Comparison of ENCODE assay signal across 9 cellular contexts in genomic region chr3:19931180-19931692, GRCh38. TPM values are rescaled to one million over a fixed set of nuclear protein-coding genes. Genes with fewer than 3 reads are reported as not detected.
A peak's percentile ranks its signal among the peaks of the same experiment; 100 is the strongest.
DNase-seq lines count a peak whose midpoint lies in the region; ATAC-seq, FAIRE-seq and TF ChIP-seq lines count a peak whose summit lies in the region.
"Had no signal": no experiment of that assay in that cellular context is flagged by ENCODE, and none has a peak within 500 bp of the region (broad histone marks: within the 10 kb centered on the region; RNA-seq: fewer than 3 reads in every experiment).

No MANE protein-coding gene starts in this region.

- intact Hi-C loops in activated CD8-positive, alpha-beta T cell treated with anti-CD3 and anti-CD28 coated beads for 36 hours (cut with micrococcal nuclease): loop anchor here (5.0 kb wide), 2 partner anchors 111 to 126 kb away; partner anchors contain the start of gene KAT2B

- POLR2A ChIA-PET in activated CD8-positive, alpha-beta T cell treated with anti-CD3 and anti-CD28 coated beads for 36 hours (lab: Charles Lee): interaction anchor here (0.6 to 1.0 kb wide), 4 partner anchors 9 to 255 kb away, joined by 3 to 5 read pairs (median 3); partner anchors contain the start of gene SGO1

- peaks cover 11% of the 10 kb centered on the region for H3K27me3 Mint-ChIP-seq in activated CD8-positive, alpha-beta T cell treated with anti-CD3 and anti-CD28 coated beads for 36 hours
- H3K27me3 Mint-ChIP-seq in stimulated activated naive CD8-positive, alpha-beta T cell treated with anti-CD3 and anti-CD28 coated beads, Interleukin-15, Interleukin-2, amounts not matched to agents 100 ng/mL and 50 ng/mL, for 24 hours: peaks cover 11% of the 10 kb centered on the region

- peaks cover 33% of the 10 kb centered on the region for H3K4me1 Mint-ChIP-seq in activated CD8-positive, alpha-beta T cell treated with anti-CD3 and anti-CD28 coated beads for 36 hours (ENCODE audit: low read depth)
- peaks cover 36% of the 10 kb centered on the region for H3K4me1 Mint-ChIP-seq in stimulated activated naive CD8-positive, alpha-beta T cell treated with anti-CD3 and anti-CD28 coated beads, Interleukin-15, Interleukin-2, amounts not matched to agents 100 ng/mL and 50 ng/mL, for 24 hours (ENCODE audit: low read depth)

- ATAC-seq in HG03135 (IDR thresholded peaks at IDR 0.05; ENCODE audit: unreplicated experiment): peak; percentile 50
- ATAC-seq in activated CD8-positive, alpha-beta T cell treated with anti-CD3 and anti-CD28 coated beads for 36 hours: peak; percentile 75

- H3K4me3 Mint-ChIP-seq in activated CD8-positive, alpha-beta T cell treated with anti-CD3 and anti-CD28 coated beads for 36 hours: peak overlapping the region; percentile 11
- peak overlapping the region; percentile 63 for H3K4me3 Mint-ChIP-seq in stimulated activated naive CD8-positive, alpha-beta T cell treated with anti-CD3 and anti-CD28 coated beads, Interleukin-15, Interleukin-2, amounts not matched to agents 100 ng/mL and 50 ng/mL, for 24 hours

- CTCF ChIA-PET in activated CD8-positive, alpha-beta T cell treated with anti-CD3 and anti-CD28 coated beads for 36 hours (lab: Charles Lee): interaction anchor here (1.4 to 1.8 kb wide), 2 partner anchors 24 to 45 kb away, joined by 4 to 5 read pairs; no protein-coding TSS in a partner anchor

- DNase-seq in Ammon's horn (ENCODE audit: low spot score) (peak; percentile 54), GM19239 (ENCODE audit: insufficient read length, low spot score) (peak; percentile 13), HCEC 1CT (no peak), kidney tubule cell (ENCODE audit: low spot score) (no peak), NCI-H2227 treated with DMSO at 0.1 percent for 48 hours (lab: John Stamatoyannopoulos, UW) (no peak)
- DNase-seq in activated CD8-positive, alpha-beta T cell treated with anti-CD3 and anti-CD28 coated beads for 36 hours: peak; percentile 67
- DNase-seq: heart left ventricle had no signal

- H3K36me3 Mint-ChIP-seq in activated CD8-positive, alpha-beta T cell treated with anti-CD3 and anti-CD28 coated beads for 36 hours (ENCODE audit: low read depth): no peaks in the 10 kb centered on the region
- H3K36me3 Mint-ChIP-seq in stimulated activated naive CD8-positive, alpha-beta T cell treated with anti-CD3 and anti-CD28 coated beads, Interleukin-15, Interleukin-2, amounts not matched to agents 100 ng/mL and 50 ng/mL, for 24 hours (ENCODE audit: low read depth): no peaks in the 10 kb centered on the region

- H3K27ac Mint-ChIP-seq in activated CD8-positive, alpha-beta T cell treated with anti-CD3 and anti-CD28 coated beads for 36 hours: peak overlapping the region; percentile 84
- H3K27ac Mint-ChIP-seq in stimulated activated naive CD8-positive, alpha-beta T cell treated with anti-CD3 and anti-CD28 coated beads, Interleukin-15, Interleukin-2, amounts not matched to agents 100 ng/mL and 50 ng/mL, for 24 hours: peak overlapping the region; percentile 95

- TF ChIP-seq CTCF in activated CD8-positive, alpha-beta T cell treated with anti-CD3 and anti-CD28 coated beads for 36 hours (IDR thresholded peaks at IDR 0.05): no peak

- H3K9me3 Mint-ChIP-seq in activated CD8-positive, alpha-beta T cell treated with anti-CD3 and anti-CD28 coated beads for 36 hours: no peaks in the 10 kb centered on the region
- H3K9me3 Mint-ChIP-seq in stimulated activated naive CD8-positive, alpha-beta T cell treated with anti-CD3 and anti-CD28 coated beads, Interleukin-15, Interleukin-2, amounts not matched to agents 100 ng/mL and 50 ng/mL, for 24 hours: no peaks in the 10 kb centered on the region

- FAIRE-seq in GM19239 (lab: Jason Lieb, UNC): peak; percentile 79

RNA-seq across cellular contexts. Expression of gene EFHB, which starts 2.8 kb away (rescaled TPM):
- under 1 TPM; 0.69 to 0.77 TPM for total RNA-seq in activated CD8-positive, alpha-beta T cell treated with anti-CD3 and anti-CD28 coated beads for 36 hours

RNA-seq across cellular contexts. Expression of gene RAB5A, which starts 15.7 kb away (rescaled TPM):
- 10 to 100 TPM; 54.3 to 55.8 TPM for total RNA-seq in activated CD8-positive, alpha-beta T cell treated with anti-CD3 and anti-CD28 coated beads for 36 hours

Comparison
In these comparisons a context has a peak if more than half of its experiments do, and no peak if none do; other contexts are left out.
1. DNase-seq: peak in Ammon's horn (single experiment), GM19239 (single experiment) and activated CD8-positive, alpha-beta T cell treated with anti-CD3 and anti-CD28 coated beads for 36 hours (single experiment); none in HCEC 1CT (single experiment), kidney tubule cell (single experiment) and NCI-H2227 treated with DMSO at 0.1 percent for 48 hours (single experiment).